In the genomic region with DNA sequence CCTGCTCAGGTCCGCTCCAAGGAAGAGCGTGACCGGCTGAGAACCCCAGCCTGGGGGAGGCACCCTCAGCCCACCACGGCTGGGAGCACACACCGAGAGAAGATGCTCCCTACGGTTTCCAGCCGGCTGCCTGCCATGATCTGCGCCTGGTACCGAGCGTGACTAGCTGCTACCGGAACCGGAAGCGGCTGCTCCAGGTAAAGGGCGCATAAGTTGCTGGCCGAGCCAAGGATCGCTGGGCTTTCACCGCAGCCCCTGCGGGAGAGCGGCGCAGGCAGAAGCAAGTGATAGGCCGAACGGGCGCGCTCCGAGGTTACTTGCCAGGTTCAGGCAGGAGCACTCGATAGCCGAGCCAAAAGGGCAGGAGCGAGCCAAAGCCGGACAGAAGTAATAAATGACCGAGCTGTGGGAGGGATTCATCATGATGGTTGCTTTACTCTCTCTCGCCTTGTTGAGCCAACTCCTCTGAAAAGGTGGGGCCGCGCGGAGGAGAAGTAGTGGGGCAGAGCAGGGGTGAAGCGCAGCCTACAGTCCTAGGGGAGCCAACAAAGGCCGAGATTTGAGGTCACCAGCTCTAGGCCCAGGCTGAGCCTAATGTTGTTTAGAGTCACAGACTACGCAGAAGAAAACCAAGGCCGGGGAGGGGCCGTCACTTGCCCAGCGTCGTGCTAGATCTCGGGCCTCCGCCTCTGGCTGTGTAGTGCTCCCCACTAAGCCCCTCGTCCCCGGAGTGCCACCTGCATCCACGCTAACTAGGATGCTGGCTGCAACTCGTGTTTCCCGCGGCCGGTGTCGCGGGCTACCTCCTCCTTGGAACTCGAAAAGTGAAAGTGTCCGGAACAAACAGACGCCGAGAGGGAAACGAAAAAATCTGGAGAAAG, we compare ENCODE assay signal across 1 cellular context.
TF ChIP-seq lines count a peak whose summit lies in the region.

MRPS23 (minus strand) TSS at position 171 of the 881 bp plus-strand sequence; CDS start at position 137, 34 bp downstream.

TF ChIP-seq in HCT116, 20 proteins besides CTCF, POLR2A, EP300 and RAD21 (continued from another document):
- no peak for TF ChIP-seq FOSL1 (IDR thresholded peaks at IDR 0.05; ENCODE audit: low read depth)
- TF ChIP-seq SRF (IDR thresholded peaks at IDR 0.05; ENCODE audit: low read depth): peak; percentile 100
